ENCODE assay signal across 38 cellular contexts in genomic region chr5:31097851-31098250, GRCh38.
"Had no signal": no experiment of that assay in that cellular context is flagged by ENCODE, and none has a peak within 500 bp of the region (broad histone marks: within the 10 kb centered on the region; RNA-seq: fewer than 3 reads in every experiment).

No MANE protein-coding gene starts in this region.

- H3K4me1 Mint-ChIP-seq: activated naive CD4-positive, alpha-beta T cell treated with anti-CD3 and anti-CD28 coated beads, Interleukin-2, amount 10 ng/mL, durations not matched to agents 7 days and 5 days; activated naive CD4-positive, alpha-beta T cell treated with anti-CD3 and anti-CD28 coated beads, Interleukin-2, amount 50 U/mL, for 24 hours; activated naive CD8-positive, alpha-beta T cell treated with anti-CD3 and anti-CD28 coated beads for 36 hours; activated naive CD8-positive, alpha-beta T cell treated with anti-CD3 and anti-CD28 coated beads, Interleukin-2, amount 10 ng/mL, durations not matched to agents 7 days and 5 days; activated naive CD8-positive, alpha-beta T cell treated with anti-CD3 and anti-CD28 coated beads, Interleukin-2, amount 50 U/mL, for 24 hours; activated T-helper 17 cell treated with anti-CD3 and anti-CD28 coated beads, Interleukin-2, amount 50 U/mL, for 72 hours; brain; central memory CD8-positive, alpha-beta T cell had no signal

- H3K36me3 Mint-ChIP-seq: activated naive CD4-positive, alpha-beta T cell treated with anti-CD3 and anti-CD28 coated beads, Interleukin-2, amount 10 ng/mL, durations not matched to agents 7 days and 5 days; activated naive CD4-positive, alpha-beta T cell treated with anti-CD3 and anti-CD28 coated beads, Interleukin-2, amount 50 U/mL, for 24 hours; activated naive CD4-positive, alpha-beta T cell treated with anti-CD3 and anti-CD28 coated beads, Interleukin-2, amount 50 U/mL, for 72 hours; activated naive CD8-positive, alpha-beta T cell; activated naive CD8-positive, alpha-beta T cell treated with anti-CD3 and anti-CD28 coated beads for 36 hours; activated naive CD8-positive, alpha-beta T cell treated with anti-CD3 and anti-CD28 coated beads, Interleukin-2, amount 10 ng/mL, durations not matched to agents 7 days and 5 days; brain had no signal

- H3K27ac Mint-ChIP-seq: activated naive CD4-positive, alpha-beta T cell treated with anti-CD3 and anti-CD28 coated beads for 36 hours; activated naive CD4-positive, alpha-beta T cell treated with anti-CD3 and anti-CD28 coated beads, Interleukin-2, amount 10 ng/mL, durations not matched to agents 7 days and 5 days; activated naive CD4-positive, alpha-beta T cell treated with anti-CD3 and anti-CD28 coated beads, Interleukin-2, amount 50 U/mL, for 24 hours; activated naive CD4-positive, alpha-beta T cell treated with anti-CD3 and anti-CD28 coated beads, Interleukin-2, amount 50 U/mL, for 72 hours; activated naive CD8-positive, alpha-beta T cell; activated naive CD8-positive, alpha-beta T cell treated with anti-CD3 and anti-CD28 coated beads for 36 hours; activated naive CD8-positive, alpha-beta T cell treated with anti-CD3 and anti-CD28 coated beads, Interleukin-2, amount 10 ng/mL, durations not matched to agents 7 days and 5 days; activated naive CD8-positive, alpha-beta T cell treated with anti-CD3 and anti-CD28 coated beads, Interleukin-2, amount 50 U/mL, for 24 hours; activated T-cell treated with anti-CD3 and anti-CD28 coated beads, Interleukin-2, amount 50 U/mL, for 24 hours; activated T-cell treated with anti-CD3 and anti-CD28 coated beads, Interleukin-2, amount 50 U/mL, for 72 hours; activated T-helper 1 cell treated with anti-CD3 and anti-CD28 coated beads, Interleukin-12 subunit alpha, Interleukin-12 subunit beta, Interleukin-2, Interleukin-4 antibody, amounts not matched to agents 30 ng/mL and 10 ng/mL and 1 ng/mL, durations not matched to agents 14 hours and 24 hours and 36 hours; activated T-helper 17 cell treated with anti-CD3 and anti-CD28 coated beads, Interleukin-2, amount 50 U/mL, for 72 hours; activated T-helper 2 cell treated with anti-CD3 and anti-CD28 coated beads, Interferon-gamma antibody, Interleukin-2, Interleukin-4, amounts not matched to agents 10 μg/mL and 5 μg/mL and 100 μg/mL, durations not matched to agents 14 hours and 24 hours and 36 hours had no signal

- H3K9me3 Mint-ChIP-seq: activated naive CD4-positive, alpha-beta T cell treated with anti-CD3 and anti-CD28 coated beads for 36 hours; activated naive CD8-positive, alpha-beta T cell treated with anti-CD3 and anti-CD28 coated beads for 36 hours; activated naive CD8-positive, alpha-beta T cell treated with anti-CD3 and anti-CD28 coated beads, Interleukin-2, amount 10 ng/mL, durations not matched to agents 7 days and 5 days; activated naive CD8-positive, alpha-beta T cell treated with anti-CD3 and anti-CD28 coated beads, Interleukin-2, amount 50 U/mL, for 24 hours; activated T-cell treated with anti-CD3 and anti-CD28 coated beads, Interleukin-2, amount 50 U/mL, for 24 hours; activated T-cell treated with anti-CD3 and anti-CD28 coated beads, Interleukin-2, amount 50 U/mL, for 4 hours; central memory CD8-positive, alpha-beta T cell had no signal

- H3K36me3 ChIP-seq: adrenal gland, ascending aorta, brain microvascular endothelial cell, breast epithelium, cardiac muscle cell had no signal

- H3K27ac ChIP-seq: adrenal gland, ascending aorta, body of pancreas, brain microvascular endothelial cell, breast epithelium, cardiac muscle cell had no signal

- DNase-seq: activated effector memory CD4-positive, alpha-beta T cell treated with anti-CD3 and anti-CD28 coated beads, Interleukin-2, amount 50 U/mL, for 16 hours; activated effector memory CD4-positive, alpha-beta T cell treated with Interleukin-2 at 50 U/mL for 16 hours; activated gamma-delta T cell; activated gamma-delta T cell treated with Interleukin-2 at 50 U/mL for 16 hours; activated naive CD4-positive, alpha-beta T cell; activated naive CD4-positive, alpha-beta T cell treated with anti-CD3 and anti-CD28 coated beads for 36 hours; activated naive CD4-positive, alpha-beta T cell treated with anti-CD3 and anti-CD28 coated beads, Interleukin-2, amount 10 ng/mL, durations not matched to agents 7 days and 5 days; activated naive CD4-positive, alpha-beta T cell treated with anti-CD3 and anti-CD28 coated beads, Interleukin-2, amount 50 U/mL, for 16 hours; activated naive CD4-positive, alpha-beta T cell treated with Interleukin-2 at 50 U/mL for 16 hours; activated naive CD8-positive, alpha-beta T cell treated with anti-CD3 and anti-CD28 coated beads for 36 hours; activated naive CD8-positive, alpha-beta T cell treated with anti-CD3 and anti-CD28 coated beads, Interleukin-2, amount 10 ng/mL, durations not matched to agents 7 days and 5 days; activated naive CD8-positive, alpha-beta T cell treated with anti-CD3 and anti-CD28 coated beads, Interleukin-2, amount 50 U/mL, for 24 hours; activated T-cell treated with anti-CD3 and anti-CD28 coated beads, Interleukin-2, amount 50 U/mL, for 1 hour; activated T-cell treated with anti-CD3 and anti-CD28 coated beads, Interleukin-2, amount 50 U/mL, for 24 hours; activated T-cell treated with anti-CD3 and anti-CD28 coated beads, Interleukin-2, amount 50 U/mL, for 4 hours; activated T-cell treated with anti-CD3 and anti-CD28 coated beads, Interleukin-2, amount 50 U/mL, for 48 hours; activated T-cell treated with anti-CD3 and anti-CD28 coated beads, Interleukin-2, amount 50 U/mL, for 72 hours; adrenal gland; amniotic stem cell; amygdala; anterior cingulate cortex; aorta; body of pancreas; brain microvascular endothelial cell; caudate nucleus; central memory CD4-positive, alpha-beta T cell; cerebellar nuclear complex had no signal

- H3K27me3 Mint-ChIP-seq: activated naive CD4-positive, alpha-beta T cell treated with anti-CD3 and anti-CD28 coated beads, Interleukin-2, amount 10 ng/mL, durations not matched to agents 7 days and 5 days; activated naive CD8-positive, alpha-beta T cell; activated naive CD8-positive, alpha-beta T cell treated with anti-CD3 and anti-CD28 coated beads for 36 hours; activated naive CD8-positive, alpha-beta T cell treated with anti-CD3 and anti-CD28 coated beads, Interleukin-2, amount 10 ng/mL, durations not matched to agents 7 days and 5 days; activated naive CD8-positive, alpha-beta T cell treated with anti-CD3 and anti-CD28 coated beads, Interleukin-2, amount 50 U/mL, for 24 hours; activated T-cell treated with anti-CD3 and anti-CD28 coated beads, Interleukin-2, amount 50 U/mL, for 24 hours; activated T-helper 17 cell treated with anti-CD3 and anti-CD28 coated beads, Interleukin-2, amount 50 U/mL, for 72 hours; brain; central memory CD8-positive, alpha-beta T cell had no signal

- H3K4me3 ChIP-seq: adrenal gland, ascending aorta, body of pancreas, breast epithelium, cardiac muscle cell had no signal

- H3K9me3 ChIP-seq: adrenal gland, ascending aorta, body of pancreas had no signal

- H3K27me3 ChIP-seq: adrenal gland, ascending aorta, body of pancreas, brain microvascular endothelial cell, breast epithelium, cardiac muscle cell had no signal

- H3K4me3 Mint-ChIP-seq: activated naive CD4-positive, alpha-beta T cell treated with anti-CD3 and anti-CD28 coated beads for 36 hours; activated naive CD4-positive, alpha-beta T cell treated with anti-CD3 and anti-CD28 coated beads, Interleukin-2, amount 10 ng/mL, durations not matched to agents 7 days and 5 days; activated naive CD4-positive, alpha-beta T cell treated with anti-CD3 and anti-CD28 coated beads, Interleukin-2, amount 50 U/mL, for 24 hours; activated naive CD8-positive, alpha-beta T cell; activated naive CD8-positive, alpha-beta T cell treated with anti-CD3 and anti-CD28 coated beads for 36 hours; activated naive CD8-positive, alpha-beta T cell treated with anti-CD3 and anti-CD28 coated beads, Interleukin-2, amount 10 ng/mL, durations not matched to agents 7 days and 5 days; activated naive CD8-positive, alpha-beta T cell treated with anti-CD3 and anti-CD28 coated beads, Interleukin-2, amount 50 U/mL, for 24 hours; activated T-cell treated with anti-CD3 and anti-CD28 coated beads, Interleukin-2, amount 50 U/mL, for 24 hours; activated T-cell treated with anti-CD3 and anti-CD28 coated beads, Interleukin-2, amount 50 U/mL, for 4 hours; activated T-cell treated with anti-CD3 and anti-CD28 coated beads, Interleukin-2, amount 50 U/mL, for 72 hours; activated T-helper 1 cell treated with anti-CD3 and anti-CD28 coated beads, Interleukin-12 subunit alpha, Interleukin-12 subunit beta, Interleukin-2, Interleukin-4 antibody, amounts not matched to agents 30 ng/mL and 10 ng/mL and 1 ng/mL, durations not matched to agents 14 hours and 24 hours and 36 hours; activated T-helper 17 cell treated with anti-CD3 and anti-CD28 coated beads, Interleukin-2, amount 50 U/mL, for 72 hours; brain; central memory CD8-positive, alpha-beta T cell had no signal
